22 cellular contexts compared by ENCODE assay signal in genomic region chr14:76510255-76510654, GRCh38.
DNase-seq lines count a peak whose midpoint lies in the region; ATAC-seq, FAIRE-seq and TF ChIP-seq lines count a peak whose summit lies in the region.
"Had no signal": no experiment of that assay in that cellular context is flagged by ENCODE, and none has a peak within 500 bp of the region (broad histone marks: within the 10 kb centered on the region; RNA-seq: fewer than 3 reads in every experiment).

No MANE protein-coding gene starts in this region.

- no peak overlapping the region for H4K91ac ChIP-seq in neuronal stem cell (ENCODE audit: low read depth, low read length, poor library complexity)

- TF ChIP-seq EP300 in sigmoid colon (IDR thresholded peaks at IDR 0.05), result no peak

- H3K79me1 ChIP-seq in neuronal stem cell (ENCODE audit: low read depth, low read length), result no peaks in the 10 kb centered on the region

- H3K27me3 ChIP-seq in GM23338 (ENCODE audit: insufficient read depth) (no peaks in the 10 kb centered on the region), endodermal cell (ENCODE audit: control insufficient read depth, insufficient read depth, low read length, poor library complexity, severe bottlenecking) (no peaks in the 10 kb centered on the region), neuronal stem cell (ENCODE audit: control insufficient read depth in 3 of 3, insufficient read depth in 3 of 3, low read depth in 1 of 3, low read length in 3 of 3) (peaks cover 0 to 7% (median 0%) of the 10 kb centered on the region in 3 experiments), smooth muscle cell (ENCODE audit: low read depth) (peaks cover 23% of the 10 kb centered on the region), sigmoid colon (no peaks in the 10 kb centered on the region)
- H3K27me3 ChIP-seq: BLaER1 treated with 17β-estradiol and CSF1 and Interleukin-3, amounts not matched to agents 10 nM and 100 nM had no signal

- no peak overlapping the region for H3K4ac ChIP-seq in neuronal stem cell (ENCODE audit: low read length)

- H3K27me3 Mint-ChIP-seq in GM23338 (ENCODE audit: insufficient read depth, low read depth, poor library complexity) (peaks cover 5% of the 10 kb centered on the region), endodermal cell (ENCODE audit: insufficient read depth) (no peaks in the 10 kb centered on the region)

- no peak overlapping the region for H2BK5ac ChIP-seq in neuronal stem cell (ENCODE audit: low read length)

- TF ChIP-seq CTCF in GM23338 (conservative IDR thresholded peaks at IDR 0.05; ENCODE audit: low read depth in 2 of 2) (no peak), endodermal cell (conservative IDR thresholded peaks at IDR 0.05) (no peak), smooth muscle cell (IDR thresholded peaks at IDR 0.05; ENCODE audit: borderline replicate concordance, insufficient read depth, poor library complexity, severe bottlenecking) (no peak), sigmoid colon (IDR thresholded peaks at IDR 0.05) (no peak)

- H3K9ac ChIP-seq in endodermal cell (ENCODE audit: extremely low read depth, low read length, poor library complexity, severe bottlenecking) (no peak overlapping the region), neuronal stem cell (ENCODE audit: low read depth, low read length, poor library complexity) (peak overlapping the region; percentile 53), smooth muscle cell (ENCODE audit: low read depth) (no peak overlapping the region)
- H3K9ac ChIP-seq: BLaER1 treated with 17β-estradiol and CSF1 and Interleukin-3, amounts not matched to agents 10 nM and 100 nM had no signal

- H3K27ac ChIP-seq in GM23338 (ENCODE audit: low read depth) (no peak overlapping the region), endodermal cell (ENCODE audit: low read depth, low read length) (no peak overlapping the region), neuronal stem cell (replicated peaks; ENCODE audit: low read length) (no peak overlapping the region), smooth muscle cell (ENCODE audit: low read depth) (no peak overlapping the region), sigmoid colon (no peak overlapping the region)
- H3K27ac ChIP-seq: BLaER1 treated with 17β-estradiol and CSF1 and Interleukin-3, amounts not matched to agents 10 nM and 100 nM; HL-60 had no signal

- intact Hi-C loops in sigmoid colon (cut with DNase I), result loop anchor here (10.0 kb wide), 1 partner anchor 135 kb away; no protein-coding TSS in a partner anchor

- no peak overlapping the region for H2BK15ac ChIP-seq in neuronal stem cell (ENCODE audit: low read length)

- H3K4me1 ChIP-seq in GM23338 (ENCODE audit: insufficient read depth) (peaks cover 11% of the 10 kb centered on the region; the same call in 1 of the 2 replicates), endodermal cell (ENCODE audit: control insufficient read depth, insufficient read depth, low read length) (peaks cover 2% of the 10 kb centered on the region), neuronal stem cell (ENCODE audit: control insufficient read depth in 2 of 2, insufficient read depth in 1 of 2, low read depth in 1 of 2, low read length in 2 of 2) (peaks cover 0 to 3% of the 10 kb centered on the region in 2 donors), smooth muscle cell (ENCODE audit: low read depth) (no peaks in the 10 kb centered on the region), sigmoid colon (no peaks in the 10 kb centered on the region)

- H3K79me2 ChIP-seq in GM23338 (replicated peaks; ENCODE audit: insufficient read depth) (no peaks in the 10 kb centered on the region), smooth muscle cell (ENCODE audit: low read depth) (no peaks in the 10 kb centered on the region)

- H3F3A ChIP-seq in GM23338 (replicated peaks; ENCODE audit: low read depth), result no peaks in the 10 kb centered on the region
- H3F3A ChIP-seq in smooth muscle cell (ENCODE audit: low read depth), result no peaks in the 10 kb centered on the region

- no peak overlapping the region for H2AK5ac ChIP-seq in neuronal stem cell (ENCODE audit: low read depth, low read length)

- ATAC-seq in GM23338 (peak; percentile 52), GM18519 (IDR thresholded peaks at IDR 0.05; ENCODE audit: low FRiP score, unreplicated experiment) (no peak)
- ATAC-seq: CD8-positive, alpha-beta T cell had no signal

- no peak overlapping the region for H2BK12ac ChIP-seq in neuronal stem cell (ENCODE audit: low read length)

- H3K4me3 Mint-ChIP-seq in GM23338, result no peak overlapping the region
- no peak overlapping the region for H3K4me3 Mint-ChIP-seq in endodermal cell
- H3K4me3 Mint-ChIP-seq: B cell; CD8-positive, alpha-beta T cell; H9 had no signal

- H3K4me1 Mint-ChIP-seq in GM23338, result peaks cover 10% of the 10 kb centered on the region
- H3K4me1 Mint-ChIP-seq in endodermal cell, result peaks cover 19% of the 10 kb centered on the region
- H3K4me1 Mint-ChIP-seq: B cell had no signal

- H3K36me3 ChIP-seq in GM23338 (ENCODE audit: insufficient read depth), result no peaks in the 10 kb centered on the region
- no peaks in the 10 kb centered on the region for H3K36me3 ChIP-seq in endodermal cell (ENCODE audit: control insufficient read depth, insufficient read depth, low read length)
- no peaks in the 10 kb centered on the region for H3K36me3 ChIP-seq in neuronal stem cell (replicated peaks in 1 of 2; ENCODE audit: control insufficient read depth in 2 of 2, insufficient read depth in 2 of 2, low read length in 2 of 2)
- no peaks in the 10 kb centered on the region for H3K36me3 ChIP-seq in smooth muscle cell (ENCODE audit: low read depth)
- no peaks in the 10 kb centered on the region for H3K36me3 ChIP-seq in sigmoid colon
- H3K36me3 ChIP-seq: BLaER1 treated with 17β-estradiol and CSF1 and Interleukin-3, amounts not matched to agents 10 nM and 100 nM had no signal

- no peak for TF ChIP-seq POLR2A in sigmoid colon (IDR thresholded peaks at IDR 0.05)

- H3K9me2 ChIP-seq in GM23338 (ENCODE audit: insufficient read depth), result no peaks in the 10 kb centered on the region

- H3K18ac ChIP-seq in neuronal stem cell (ENCODE audit: low read length), result no peak overlapping the region

- H3K9me3 ChIP-seq in endodermal cell (ENCODE audit: control insufficient read depth, low read length), result no peaks in the 10 kb centered on the region
- H3K9me3 ChIP-seq in neuronal stem cell (replicated peaks in 1 of 2; ENCODE audit: control insufficient read depth in 2 of 2, insufficient read depth in 1 of 2, low read depth in 1 of 2, low read length in 2 of 2), result no peaks in the 10 kb centered on the region
- no peaks in the 10 kb centered on the region for H3K9me3 ChIP-seq in smooth muscle cell (replicated peaks; ENCODE audit: low read depth)
- no peaks in the 10 kb centered on the region for H3K9me3 ChIP-seq in sigmoid colon
- H3K9me3 ChIP-seq: BLaER1 treated with 17β-estradiol and CSF1 and Interleukin-3, amounts not matched to agents 10 nM and 100 nM had no signal

- FAIRE-seq in urothelium cell line (lab: Jason Lieb, UNC), result no peak
- FAIRE-seq: GM12892, GM18507 had no signal

- H3K4me2 ChIP-seq in GM23338 (peak overlapping the region; percentile 48; the same call in 1 of the 2 replicates), neuronal stem cell (ENCODE audit: insufficient read depth, low read length, poor library complexity, severe bottlenecking) (no peak overlapping the region), smooth muscle cell (no peak overlapping the region)
- H3K4me2 ChIP-seq: BLaER1 treated with 17β-estradiol and CSF1 and Interleukin-3, amounts not matched to agents 10 nM and 100 nM had no signal

- no peak overlapping the region for H3K27ac Mint-ChIP-seq in GM23338
- no peak overlapping the region for H3K27ac Mint-ChIP-seq in endodermal cell
- H3K27ac Mint-ChIP-seq: B cell; CD8-positive, alpha-beta T cell had no signal

- WGBS in endodermal cell (ENCODE audit: insufficient coverage in 1 of 2, insufficient read length in 1 of 2), 2 experiments, result 67 to 89% methylated on average over 2 to 3 of the region's 3 CpGs
- WGBS in neuronal stem cell (ENCODE audit: extremely low coverage in 2 of 2, insufficient read length in 2 of 2, insufficient replicate concordance in 1 of 2), 2 donors, result no CpG with 5 or more reads among the region's 3 CpGs
- WGBS in smooth muscle cell (ENCODE audit: low lambda C conversion rate), result 69% methylated on average over 3 of the region's 3 CpGs
- 67 to 70% methylated on average over 3 of the region's 3 CpGs for WGBS in sigmoid colon, 2 donors

- H4K20me1 ChIP-seq in GM23338 (replicated peaks; ENCODE audit: insufficient read depth) (no peaks in the 10 kb centered on the region), smooth muscle cell (ENCODE audit: low read depth) (no peaks in the 10 kb centered on the region)
- H4K20me1 ChIP-seq: BLaER1 treated with 17β-estradiol and CSF1 and Interleukin-3, amounts not matched to agents 10 nM and 100 nM had no signal

- DNase-seq in GM23338 (ENCODE audit: low spot score) (no peak), endodermal cell (peak; percentile 39), neuronal stem cell (ENCODE audit: low spot score) (no peak), urothelium cell line (ENCODE audit: low spot score) (no peak), smooth muscle cell (lab: John Stamatoyannopoulos, UW; ENCODE audit: unreplicated experiment) (no peak), sigmoid colon (no peak)
- DNase-seq: 8988T; CD8-positive, alpha-beta T cell; COR-L47; DMS 273 treated with DMSO at 0.1 percent for 48 hours; DMS53; DND-41; EL; GDM1; GOT3; H9 had no signal

- H3K23ac ChIP-seq in neuronal stem cell (ENCODE audit: low read depth, low read length, poor library complexity), result no peak overlapping the region

- H2AFZ ChIP-seq in GM23338, result 0 out of 2 replicates have a peak overlapping the region, but pooled peaks have one; percentile 18
- no peak overlapping the region for H2AFZ ChIP-seq in neuronal stem cell (ENCODE audit: low read length)
- no peak overlapping the region for H2AFZ ChIP-seq in smooth muscle cell (ENCODE audit: low read depth)

- H3K9me3 Mint-ChIP-seq in GM23338 (no peaks in the 10 kb centered on the region), endodermal cell (no peaks in the 10 kb centered on the region)
- H3K9me3 Mint-ChIP-seq: CD8-positive, alpha-beta T cell; H9 had no signal

- no peak overlapping the region for H3K14ac ChIP-seq in neuronal stem cell (ENCODE audit: low read length)

- no peak overlapping the region for H4K8ac ChIP-seq in neuronal stem cell (ENCODE audit: low read depth, low read length)

- no peaks in the 10 kb centered on the region for H3K36me3 Mint-ChIP-seq in GM23338 (ENCODE audit: low read depth)
- no peaks in the 10 kb centered on the region for H3K36me3 Mint-ChIP-seq in endodermal cell (ENCODE audit: low read depth)
- H3K36me3 Mint-ChIP-seq: CD8-positive, alpha-beta T cell had no signal

- no peak overlapping the region for H3K4me3 ChIP-seq in GM23338
- no peak overlapping the region for H3K4me3 ChIP-seq in endodermal cell (ENCODE audit: low read length)
- no peak overlapping the region for H3K4me3 ChIP-seq in neuronal stem cell (ENCODE audit: low read length in 2 of 2)
- no peak overlapping the region for H3K4me3 ChIP-seq in smooth muscle cell
- no peak overlapping the region for H3K4me3 ChIP-seq in sigmoid colon
- H3K4me3 ChIP-seq: BLaER1 treated with 17β-estradiol and CSF1 and Interleukin-3, amounts not matched to agents 10 nM and 100 nM had no signal

- H2BK120ac ChIP-seq in neuronal stem cell (ENCODE audit: low read depth, low read length), result no peak overlapping the region

TF ChIP-seq in GM23338, 12 proteins besides CTCF, POLR2A, EP300 and RAD21 (continues in another document):
- no peak for TF ChIP-seq EZH2phosphoT487 (IDR thresholded peaks at IDR 0.05; ENCODE audit: unreplicated experiment)
